In the genomic region with DNA sequence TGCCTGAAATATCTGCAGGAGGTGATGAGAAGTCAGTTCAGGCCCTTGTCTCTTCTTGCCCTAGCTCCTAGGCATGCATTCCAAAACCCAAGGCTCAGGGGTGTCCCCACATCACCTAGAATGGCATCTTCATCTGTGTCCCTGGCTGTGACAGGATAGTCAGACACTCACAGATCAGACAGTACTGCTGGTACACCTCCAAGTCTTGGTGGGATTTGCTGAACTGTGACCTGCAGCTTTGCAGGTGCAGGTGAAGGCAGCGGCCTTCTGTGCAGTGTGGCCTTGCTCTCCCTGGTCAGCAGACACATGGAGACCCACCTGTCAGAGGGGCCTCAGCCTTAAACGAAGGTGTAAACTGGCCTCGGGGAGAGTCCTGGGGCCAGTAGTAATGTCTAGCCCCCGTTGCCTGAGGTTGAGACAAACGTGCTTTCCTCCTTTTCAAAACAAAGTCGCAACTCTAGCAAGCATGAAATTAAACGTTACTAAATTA, we compare ENCODE assay signal across 1 cellular context.
TF ChIP-seq lines count a peak whose summit lies in the region.

No MANE protein-coding gene starts in this region.

TF ChIP-seq in H1, 55 proteins besides CTCF, POLR2A, EP300 and RAD21:
- TF ChIP-seq MAFK (IDR thresholded peaks at IDR 0.05; ENCODE audit: low read depth, low read length) (no peak), SRF (IDR thresholded peaks at IDR 0.05; ENCODE audit: low read depth, low read length) (no peak), SIRT6 (IDR thresholded peaks at IDR 0.05; ENCODE audit: low read length) (no peak), SP2 (IDR thresholded peaks at IDR 0.05; ENCODE audit: low read length) (no peak), BACH1 (IDR thresholded peaks at IDR 0.05; ENCODE audit: low read length) (no peak), CTBP2 (IDR thresholded peaks at IDR 0.05; ENCODE audit: borderline replicate concordance, insufficient read depth, insufficient read length, low read length) (no peak), NRF1 (IDR thresholded peaks at IDR 0.05; ENCODE audit: low read depth, low read length) (no peak), HDAC6 (IDR thresholded peaks at IDR 0.05; ENCODE audit: low read depth, low read length) (no peak), NANOG (IDR thresholded peaks at IDR 0.05; ENCODE audit: insufficient read depth, low read depth, low read length, poor library complexity, severe bottlenecking) (no peak), GABPA (IDR thresholded peaks at IDR 0.05; ENCODE audit: borderline replicate concordance, insufficient read depth, low read length) (no peak), JUN (IDR thresholded peaks at IDR 0.05; ENCODE audit: low read depth, low read length) (no peak), POU5F1 (IDR thresholded peaks at IDR 0.05; ENCODE audit: low read depth, low read length) (no peak), ZNF274 (IDR thresholded peaks at IDR 0.05; ENCODE audit: borderline replicate concordance, extremely low read depth, low read length) (no peak)
- TF ChIP-seq, protein P1, sequence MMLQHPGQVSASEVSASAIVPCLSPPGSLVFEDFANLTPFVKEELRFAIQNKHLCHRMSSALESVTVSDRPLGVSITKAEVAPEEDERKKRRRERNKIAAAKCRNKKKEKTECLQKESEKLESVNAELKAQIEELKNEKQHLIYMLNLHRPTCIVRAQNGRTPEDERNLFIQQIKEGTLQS (IDR thresholded peaks at IDR 0.05; ENCODE audit: insufficient read depth, low read depth, low read length), result no peak
- TF ChIP-seq, protein P2, sequence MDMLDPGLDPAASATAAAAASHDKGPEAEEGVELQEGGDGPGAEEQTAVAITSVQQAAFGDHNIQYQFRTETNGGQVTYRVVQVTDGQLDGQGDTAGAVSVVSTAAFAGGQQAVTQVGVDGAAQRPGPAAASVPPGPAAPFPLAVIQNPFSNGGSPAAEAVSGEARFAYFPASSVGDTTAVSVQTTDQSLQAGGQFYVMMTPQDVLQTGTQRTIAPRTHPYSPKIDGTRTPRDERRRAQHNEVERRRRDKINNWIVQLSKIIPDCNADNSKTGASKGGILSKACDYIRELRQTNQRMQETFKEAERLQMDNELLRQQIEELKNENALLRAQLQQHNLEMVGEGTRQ (IDR thresholded peaks at IDR 0.05; ENCODE audit: low read length), result no peak
